In genomic region chr19:49121841-49122240, GRCh38 we compare ENCODE assay signal across 6 cellular contexts. TPM values are rescaled to one million over a fixed set of nuclear protein-coding genes. Genes with fewer than 3 reads are reported as not detected.
"Had no signal": no experiment of that assay in that cellular context is flagged by ENCODE, and none has a peak within 500 bp of the region (broad histone marks: within the 10 kb centered on the region; RNA-seq: fewer than 3 reads in every experiment).

No MANE protein-coding gene starts in this region.

RNA-seq across cellular contexts. Expression of gene C19orf73, which starts 2.9 kb away (rescaled TPM):
- total RNA-seq: uterus had no signal

RNA-seq across cellular contexts. Expression of gene HRC, which starts 33.4 kb away (rescaled TPM):
- total RNA-seq: chondrocyte, fibroblast of lung, foreskin keratinocyte had no signal
- polyA plus RNA-seq: foreskin keratinocyte, immature natural killer cell, neural cell had no signal
